Comparison of ENCODE assay signal across 1 cellular context in the genomic region with DNA sequence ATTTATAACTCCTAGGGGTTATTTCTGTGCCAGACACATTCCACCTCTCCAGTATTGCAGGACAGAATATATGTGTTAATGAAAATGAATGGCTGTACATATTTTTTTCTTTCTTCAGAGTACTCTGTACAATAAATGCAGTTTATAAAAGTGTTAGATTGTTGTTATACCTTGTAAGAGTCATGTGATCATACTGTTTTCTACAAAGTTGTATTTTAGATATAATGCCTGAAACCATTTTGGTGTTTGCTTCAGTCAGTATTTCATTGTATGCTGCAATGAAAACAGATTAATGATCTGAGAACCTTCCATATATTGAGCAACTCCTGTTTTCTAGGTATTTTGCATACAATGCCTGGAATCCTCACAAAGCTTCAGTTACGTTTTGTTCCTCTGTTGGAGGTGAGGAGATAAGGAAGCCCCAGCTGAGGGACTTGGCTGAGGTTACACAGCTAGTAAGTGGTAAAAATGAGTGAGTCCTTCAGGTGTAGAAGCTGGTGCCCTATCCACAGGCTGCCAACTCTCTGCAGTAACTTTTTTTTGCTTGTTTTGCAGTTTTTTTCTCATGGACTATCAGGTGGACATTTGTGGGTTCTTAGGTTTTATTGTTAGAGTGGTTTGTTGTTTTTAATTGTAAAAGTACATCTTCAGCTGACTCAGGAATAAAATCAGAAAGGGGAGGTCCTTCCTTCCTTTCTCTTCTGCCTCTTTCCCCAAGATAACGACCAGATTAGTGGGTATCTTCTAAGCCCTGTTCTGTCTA.
TF ChIP-seq lines count a peak whose summit lies in the region.

No MANE protein-coding gene starts in this region.

TF ChIP-seq in HepG2, 621 proteins besides CTCF, POLR2A, EP300 and RAD21:
- TF ChIP-seq, protein P1, sequence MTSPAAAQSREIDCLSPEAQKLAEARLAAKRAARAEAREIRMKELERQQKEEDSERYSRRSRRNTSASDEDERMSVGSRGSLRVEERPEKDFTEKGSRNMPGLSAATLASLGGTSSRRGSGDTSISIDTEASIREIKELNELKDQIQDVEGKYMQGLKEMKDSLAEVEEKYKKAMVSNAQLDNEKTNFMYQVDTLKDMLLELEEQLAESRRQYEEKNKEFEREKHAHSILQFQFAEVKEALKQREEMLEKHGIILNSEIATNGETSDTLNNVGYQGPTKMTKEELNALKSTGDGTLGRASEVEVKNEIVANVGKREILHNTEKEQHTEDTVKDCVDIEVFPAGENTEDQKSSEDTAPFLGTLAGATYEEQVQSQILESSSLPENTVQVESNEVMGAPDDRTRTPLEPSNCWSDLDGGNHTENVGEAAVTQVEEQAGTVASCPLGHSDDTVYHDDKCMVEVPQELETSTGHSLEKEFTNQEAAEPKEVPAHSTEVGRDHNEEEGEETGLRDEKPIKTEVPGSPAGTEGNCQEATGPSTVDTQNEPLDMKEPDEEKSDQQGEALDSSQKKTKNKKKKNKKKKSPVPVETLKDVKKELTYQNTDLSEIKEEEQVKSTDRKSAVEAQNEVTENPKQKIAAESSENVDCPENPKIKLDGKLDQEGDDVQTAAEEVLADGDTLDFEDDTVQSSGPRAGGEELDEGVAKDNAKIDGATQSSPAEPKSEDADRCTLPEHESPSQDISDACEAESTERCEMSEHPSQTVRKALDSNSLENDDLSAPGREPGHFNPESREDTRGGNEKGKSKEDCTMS (CRISPR knock-in tag; conservative IDR thresholded peaks at IDR 0.05), result no peak
- TF ChIP-seq MAFK (conservative IDR thresholded peaks at IDR 0.05 in 1 of 2, IDR thresholded peaks at IDR 0.05 in 1 of 2; ENCODE audit: low read length in 2 of 2) (peak; percentile 55 to 60), MAFF (IDR thresholded peaks at IDR 0.05; ENCODE audit: low read depth, low read length) (peak; percentile 43; the same call in 1 of the 2 replicates)
TF ChIP-seq in HepG2: peak in this region for 2.
